8 cellular contexts compared by ENCODE assay signal in the genomic region with DNA sequence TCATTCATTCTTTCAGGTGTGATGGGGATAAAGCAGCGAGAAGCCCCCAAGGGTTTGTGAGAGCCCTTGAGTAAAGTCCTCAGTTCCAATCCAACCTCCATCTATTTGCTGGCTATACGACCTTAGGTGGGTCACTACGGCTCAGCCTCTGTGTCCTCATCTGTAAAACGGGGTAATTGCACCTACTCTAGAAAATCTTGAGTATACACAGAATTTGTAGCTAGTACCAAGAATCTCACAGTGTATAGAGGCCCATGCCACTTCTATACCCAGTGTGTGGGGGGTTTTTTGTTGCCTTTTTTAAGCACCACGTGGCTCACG. TPM values are rescaled to one million over a fixed set of nuclear protein-coding genes. Genes with fewer than 3 reads are reported as not detected.
DNase-seq lines count a peak whose midpoint lies in the region; ATAC-seq and TF ChIP-seq lines count a peak whose summit lies in the region.

No MANE protein-coding gene starts in this region.

- CTCF ChIA-PET in PC-3 (lab: Charles Lee), result interaction anchor here (1.0 to 1.3 kb wide), 2 partner anchors 55 to 75 kb away, joined by 3 to 7 read pairs; no protein-coding TSS in a partner anchor

- H3K4me2 ChIP-seq in PC-3 (ENCODE audit: low read length) (peak overlapping the region; percentile 87), fibroblast of lung (ENCODE audit: extremely low read depth, insufficient read depth, low read length) (peak overlapping the region; percentile 80)

- ATAC-seq in GM21367 (IDR thresholded peaks at IDR 0.05; ENCODE audit: unreplicated experiment) (peak; percentile 8), PC-3 (peak; percentile 5; the same call in 1 of the 2 replicates)

- no peak for DNase-seq in PC-3
- no peak for DNase-seq in fibroblast of lung (ENCODE audit: low read depth in 2 of 2)
- no peak for DNase-seq in KBM-7
- no peak for DNase-seq in stimulated activated CD4-positive, alpha-beta T cell treated with anti-CD3 and anti-CD28 coated beads, Interleukin-15, amount 100 ng/mL, for 24 hours
- DNase-seq in NCI-H345 (lab: John Stamatoyannopoulos, UW), result no peak
- DNase-seq in AG08396 (ENCODE audit: low spot score), result no peak

- no peaks in the 10 kb centered on the region for H3K9me2 ChIP-seq in PC-3 (replicated peaks; ENCODE audit: low read length)

- H3K9ac ChIP-seq in PC-3 (ENCODE audit: low read length), result peak overlapping the region; percentile 93
- no peak overlapping the region for H3K9ac ChIP-seq in fibroblast of lung (ENCODE audit: insufficient read depth, low read length)

- H3K4me3 ChIP-seq in PC-3 (ENCODE audit: low read length) (peak overlapping the region; percentile 77), fibroblast of lung (replicated peaks in 1 of 4; ENCODE audit: control extremely low read depth in 1 of 4, insufficient read depth in 1 of 4, low read depth in 3 of 4, low read length in 4 of 4) (peak overlapping the region; percentile 76 to 99 (median 88)), skin epidermis (peak overlapping the region; percentile 68 to 85 (median 78))

- H3K36me3 ChIP-seq in PC-3 (ENCODE audit: low read depth, low read length) (peaks cover 13% of the 10 kb centered on the region), fibroblast of lung (ENCODE audit: control insufficient read depth, insufficient read depth, low read length) (no peaks in the 10 kb centered on the region)

- H2AFZ ChIP-seq in PC-3 (ENCODE audit: low read length) (peak overlapping the region; percentile 85), fibroblast of lung (ENCODE audit: low read length) (peak overlapping the region; percentile 88)

- H4K20me1 ChIP-seq in PC-3 (ENCODE audit: low read length) (peaks cover 28% of the 10 kb centered on the region), fibroblast of lung (ENCODE audit: control insufficient read depth, extremely low read depth, insufficient read depth, low read length) (no peaks in the 10 kb centered on the region)

- intact Hi-C loops in PC-3 (cut with micrococcal nuclease), result no loop called here

- H3K27me3 ChIP-seq in PC-3 (ENCODE audit: low read length) (no peaks in the 10 kb centered on the region), fibroblast of lung (ENCODE audit: control insufficient read depth, insufficient read depth, low read length) (no peaks in the 10 kb centered on the region)

- H3K4me1 ChIP-seq in PC-3 (ENCODE audit: insufficient read depth, low read length), result peaks cover 23% of the 10 kb centered on the region
- H3K4me1 ChIP-seq in fibroblast of lung (ENCODE audit: control insufficient read depth, extremely low read depth, insufficient read depth, low read length), result peaks cover 12% of the 10 kb centered on the region

- no peak for TF ChIP-seq CTCF in PC-3 (conservative IDR thresholded peaks at IDR 0.05; ENCODE audit: low read depth, low read length)
- TF ChIP-seq CTCF in fibroblast of lung (conservative IDR thresholded peaks at IDR 0.05 in 1 of 2, IDR thresholded peaks at IDR 0.05 in 1 of 2; ENCODE audit: low read depth in 1 of 2, low read length in 2 of 2), result no peak

- in situ Hi-C loops in KBM-7 (cut with MboI; ENCODE audit: low pct_unique_long_range_greater_than_20kb, low sequenced_read_pairs), result no loop called here

- POLR2A ChIA-PET in PC-3 (lab: Charles Lee; ENCODE audit: unreplicated experiment), result no interaction called here

- no TSS peak for BruUV-seq in PC-3 (replicated peaks; lab: Mats Ljungman, UMichigan)

- H3K9me3 ChIP-seq in PC-3 (ENCODE audit: low read length) (no peaks in the 10 kb centered on the region), fibroblast of lung (ENCODE audit: control insufficient read depth, insufficient read depth, low read depth, low read length) (no peaks in the 10 kb centered on the region)

- H3F3A ChIP-seq in PC-3 (ENCODE audit: low read length, unreplicated experiment), result no peaks in the 10 kb centered on the region

- H3K79me2 ChIP-seq in PC-3 (ENCODE audit: low read length) (peaks cover 46% of the 10 kb centered on the region), fibroblast of lung (ENCODE audit: control insufficient read depth, insufficient read depth, low read length) (peaks cover 38% of the 10 kb centered on the region)

- H3K27ac ChIP-seq in PC-3 (ENCODE audit: low read length) (no peak overlapping the region), fibroblast of lung (ENCODE audit: insufficient read depth, low read length) (peak overlapping the region; percentile 42), skin epidermis (peak overlapping the region in 17 of 21 experiments; percentile 36 to 93 (median 86))

RNA-seq across cellular contexts. Expression of a gene that starts 0.4 kb away (rescaled TPM):
- 259 and 358 TPM in 2 replicates for total RNA-seq in PC-3 (2014; rRNA removed)
- 22.6 and 33.7 TPM in 2 replicates for total RNA-seq in fibroblast of lung
- polyA plus RNA-seq in fibroblast of lung, result 36.7 and 88.4 TPM in 2 replicates
- polyA plus RNA-seq in fibroblast of lung (2012), result 58.7 and 115 TPM in 2 replicates
- polyA minus RNA-seq in fibroblast of lung (ENCODE audit: low replicate concordance), result 86.4 and 194 TPM in 2 replicates

RNA-seq across cellular contexts. Expression of a gene that starts 36.0 kb away (rescaled TPM):
- 4.1 and 5.8 TPM in 2 replicates for total RNA-seq in PC-3 (2014; rRNA removed)
- 25.9 and 39.3 TPM in 2 replicates for total RNA-seq in fibroblast of lung
- 29.6 and 30.4 TPM in 2 replicates for polyA plus RNA-seq in fibroblast of lung
- 22.5 and 27.3 TPM in 2 replicates for polyA plus RNA-seq in fibroblast of lung (2012)
- polyA minus RNA-seq in fibroblast of lung (ENCODE audit: low replicate concordance), result 115 and 131 TPM in 2 replicates

RNA-seq across cellular contexts. Expression of a gene that starts 56.9 kb away (rescaled TPM):
- 336 and 427 TPM in 2 replicates for total RNA-seq in PC-3 (2014; rRNA removed)
- total RNA-seq in fibroblast of lung, result 16.7 and 17.2 TPM in 2 replicates
- 25.7 and 40.4 TPM in 2 replicates for polyA plus RNA-seq in fibroblast of lung
- 43.0 and 81.5 TPM in 2 replicates for polyA plus RNA-seq in fibroblast of lung (2012)
- 56.0 and 70.5 TPM in 2 replicates for polyA minus RNA-seq in fibroblast of lung (ENCODE audit: low replicate concordance)

Comparison
In these comparisons a context has a peak if more than half of its experiments do, and no peak if none do; other contexts are left out.
1. RNA of a gene that starts 56.9 kb away (total RNA-seq): 336 to 427 TPM in PC-3; 16.7 to 17.2 TPM in fibroblast of lung; every median in the first group is over 10 times any median in the second.
2. Peak in every context shown above with its lines, with median percentiles within 50 percentile points of each other: H3K4me3 ChIP-seq.